15 cellular contexts compared by ENCODE assay signal in genomic region chr10:34024708-34025425, GRCh38.
A peak's percentile ranks its signal among the peaks of the same experiment; 100 is the strongest.
DNase-seq lines count a peak whose midpoint lies in the region; ATAC-seq and TF ChIP-seq lines count a peak whose summit lies in the region.
"Had no signal": no experiment of that assay in that cellular context is flagged by ENCODE, and none has a peak within 500 bp of the region (broad histone marks: within the 10 kb centered on the region; RNA-seq: fewer than 3 reads in every experiment).

No MANE protein-coding gene starts in this region.

- CTCF ChIA-PET in AG04450 (lab: Charles Lee) (no interaction called here), WTC11 (lab: Charles Lee) (no interaction called here)

- H3K4me1 Mint-ChIP-seq in WTC11, result no peaks in the 10 kb centered on the region
- H3K4me1 Mint-ChIP-seq in stimulated activated memory B cell treated with anti-CD40 and anti-IgM and Interleukin-4, amounts not matched to agents 10 μg/mL and 1 μg/mL and 100 μg/mL, for 72 hours, result no peaks in the 10 kb centered on the region
- H3K4me1 Mint-ChIP-seq: CD14-positive monocyte; naive thymus-derived CD4-positive, alpha-beta T cell had no signal

- ATAC-seq in WTC11, result peak; percentile 85
- no peak for ATAC-seq in stimulated activated memory B cell treated with anti-CD40 and anti-IgM and Interleukin-4, amounts not matched to agents 10 μg/mL and 1 μg/mL and 100 μg/mL, for 72 hours
- ATAC-seq: naive thymus-derived CD4-positive, alpha-beta T cell had no signal

- in situ Hi-C loops in GM13976 (cut with MboI; ENCODE audit: low sequenced_read_pairs, unreplicated experiment), result no loop called here

- peaks cover 6% of the 10 kb centered on the region for H3K27me3 ChIP-seq in AG04450 (ENCODE audit: control insufficient read depth, insufficient read depth, low read length)

- DNase-seq in AG04450 (ENCODE audit: low read depth, low spot score) (no peak), HCEC 1CT (peak; percentile 32), WTC11 (ENCODE audit: low spot score) (peak; percentile 51), iPS-NIHi7 (ENCODE audit: extremely low spot score) (peak; percentile 60), caudate nucleus (lab: John Stamatoyannopoulos, UW) (no peak), putamen (ENCODE audit: low spot score) (no peak), GM13976 (ENCODE audit: low spot score) (no peak)
- DNase-seq: activated CD4-positive, alpha-beta T cell treated with anti-CD3 and anti-CD28 coated beads, Interleukin-2, amount 50 U/mL, for 4 hours; naive thymus-derived CD4-positive, alpha-beta T cell; stimulated activated naive CD4-positive, alpha-beta T cell had no signal

- peaks cover 6% of the 10 kb centered on the region for H3K36me3 Mint-ChIP-seq in WTC11
- no peaks in the 10 kb centered on the region for H3K36me3 Mint-ChIP-seq in stimulated activated memory B cell treated with anti-CD40 and anti-IgM and Interleukin-4, amounts not matched to agents 10 μg/mL and 1 μg/mL and 100 μg/mL, for 72 hours
- H3K36me3 Mint-ChIP-seq: activated naive CD8-positive, alpha-beta T cell; CD14-positive monocyte; naive thymus-derived CD4-positive, alpha-beta T cell had no signal

- H3K9me3 Mint-ChIP-seq in WTC11, result peaks cover 22% of the 10 kb centered on the region
- H3K9me3 Mint-ChIP-seq in stimulated activated memory B cell treated with anti-CD40 and anti-IgM and Interleukin-4, amounts not matched to agents 10 μg/mL and 1 μg/mL and 100 μg/mL, for 72 hours, result peaks cover 2% of the 10 kb centered on the region

- H3K27ac Mint-ChIP-seq in WTC11, result no peak overlapping the region
- H3K27ac Mint-ChIP-seq in stimulated activated memory B cell treated with anti-CD40 and anti-IgM and Interleukin-4, amounts not matched to agents 10 μg/mL and 1 μg/mL and 100 μg/mL, for 72 hours, result no peak overlapping the region
- H3K27ac Mint-ChIP-seq: activated naive CD8-positive, alpha-beta T cell had no signal

- H3K27ac ChIP-seq in AG04450 (ENCODE audit: low read depth, low read length) (no peak overlapping the region), caudate nucleus (ENCODE audit: low read depth, low read length) (no peak overlapping the region)
- H3K27ac ChIP-seq: KMS-11, SK-N-MC had no signal

- TF ChIP-seq CTCF in AG04450 (IDR thresholded peaks at IDR 0.05; ENCODE audit: low read depth, low read length) (0 out of 2 replicates have a peak, but pooled peaks have one; percentile 5), WTC11 (IDR thresholded peaks at IDR 0.05) (peak; percentile 28; the same call in 1 of the 2 replicates), GM13976 (IDR thresholded peaks at IDR 0.05; ENCODE audit: borderline replicate concordance, control extremely low read depth, extremely low read depth, insufficient read depth, missing control alignments) (no peak)

- H3K9me3 ChIP-seq in AG04450 (ENCODE audit: control insufficient read depth, insufficient read depth, low read length), result peaks cover 3% of the 10 kb centered on the region; the same call in 1 of the 2 replicates

- H3K4me3 ChIP-seq in AG04450 (ENCODE audit: low read depth, low read length), result no peak overlapping the region
- H3K4me3 ChIP-seq: SK-N-MC had no signal

- H3K4me3 Mint-ChIP-seq in WTC11, result no peak overlapping the region
- H3K4me3 Mint-ChIP-seq in stimulated activated memory B cell treated with anti-CD40 and anti-IgM and Interleukin-4, amounts not matched to agents 10 μg/mL and 1 μg/mL and 100 μg/mL, for 72 hours, result no peak overlapping the region
- H3K4me3 Mint-ChIP-seq: activated naive CD8-positive, alpha-beta T cell; CD14-positive monocyte; naive thymus-derived CD4-positive, alpha-beta T cell had no signal

- no peaks in the 10 kb centered on the region for H3K27me3 Mint-ChIP-seq in WTC11 (ENCODE audit: low read depth)
- H3K27me3 Mint-ChIP-seq in stimulated activated memory B cell treated with anti-CD40 and anti-IgM and Interleukin-4, amounts not matched to agents 10 μg/mL and 1 μg/mL and 100 μg/mL, for 72 hours, result no peaks in the 10 kb centered on the region
- H3K27me3 Mint-ChIP-seq: naive thymus-derived CD4-positive, alpha-beta T cell had no signal

- POLR2A ChIA-PET in AG04450 (lab: Yijun Ruan, JAX) (no interaction called here), WTC11 (lab: Charles Lee) (no interaction called here)

TF ChIP-seq in WTC11, 78 proteins besides CTCF, POLR2A, EP300 and RAD21:
- TF ChIP-seq NFYB (CRISPR knock-in tag; conservative IDR thresholded peaks at IDR 0.05; ENCODE audit: low read depth), result peak; percentile 59
- TF ChIP-seq SP1 (CRISPR knock-in tag; conservative IDR thresholded peaks at IDR 0.05), result no peak
- TF ChIP-seq, protein P1, sequence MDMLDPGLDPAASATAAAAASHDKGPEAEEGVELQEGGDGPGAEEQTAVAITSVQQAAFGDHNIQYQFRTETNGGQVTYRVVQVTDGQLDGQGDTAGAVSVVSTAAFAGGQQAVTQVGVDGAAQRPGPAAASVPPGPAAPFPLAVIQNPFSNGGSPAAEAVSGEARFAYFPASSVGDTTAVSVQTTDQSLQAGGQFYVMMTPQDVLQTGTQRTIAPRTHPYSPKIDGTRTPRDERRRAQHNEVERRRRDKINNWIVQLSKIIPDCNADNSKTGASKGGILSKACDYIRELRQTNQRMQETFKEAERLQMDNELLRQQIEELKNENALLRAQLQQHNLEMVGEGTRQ (CRISPR knock-in tag; IDR thresholded peaks at IDR 0.05), result peak; percentile 91
- TF ChIP-seq, protein P2, sequence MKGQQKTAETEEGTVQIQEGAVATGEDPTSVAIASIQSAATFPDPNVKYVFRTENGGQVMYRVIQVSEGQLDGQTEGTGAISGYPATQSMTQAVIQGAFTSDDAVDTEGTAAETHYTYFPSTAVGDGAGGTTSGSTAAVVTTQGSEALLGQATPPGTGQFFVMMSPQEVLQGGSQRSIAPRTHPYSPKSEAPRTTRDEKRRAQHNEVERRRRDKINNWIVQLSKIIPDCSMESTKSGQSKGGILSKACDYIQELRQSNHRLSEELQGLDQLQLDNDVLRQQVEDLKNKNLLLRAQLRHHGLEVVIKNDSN (CRISPR knock-in tag; IDR thresholded peaks at IDR 0.05), result peak; percentile 86; the same call in 1 of the 2 replicates

Comparison
In these comparisons a context has a peak if more than half of its experiments do, and no peak if none do; other contexts are left out.
1. DNase-seq: peak in HCEC 1CT (single experiment), WTC11 (single experiment) and iPS-NIHi7 (single experiment); none in AG04450 (single experiment), caudate nucleus (0 of 61), putamen (single experiment) and GM13976 (single experiment).